1 cellular context compared by ENCODE assay signal in genomic region chr17:64500487-64500859, GRCh38.
TF ChIP-seq lines count a peak whose summit lies in the region.

No MANE protein-coding gene starts in this region.

TF ChIP-seq in H1, 55 proteins besides CTCF, POLR2A, EP300 and RAD21:
- TF ChIP-seq GABPA (IDR thresholded peaks at IDR 0.05; ENCODE audit: borderline replicate concordance, insufficient read depth, low read length): no peak
- 0 out of 2 replicates have a peak, but pooled peaks have one; percentile 10 for TF ChIP-seq POLR2AphosphoS5 (IDR thresholded peaks at IDR 0.05; ENCODE audit: low read depth, low read length)
